ENCODE assay signal across 27 cellular contexts in the genomic region with DNA sequence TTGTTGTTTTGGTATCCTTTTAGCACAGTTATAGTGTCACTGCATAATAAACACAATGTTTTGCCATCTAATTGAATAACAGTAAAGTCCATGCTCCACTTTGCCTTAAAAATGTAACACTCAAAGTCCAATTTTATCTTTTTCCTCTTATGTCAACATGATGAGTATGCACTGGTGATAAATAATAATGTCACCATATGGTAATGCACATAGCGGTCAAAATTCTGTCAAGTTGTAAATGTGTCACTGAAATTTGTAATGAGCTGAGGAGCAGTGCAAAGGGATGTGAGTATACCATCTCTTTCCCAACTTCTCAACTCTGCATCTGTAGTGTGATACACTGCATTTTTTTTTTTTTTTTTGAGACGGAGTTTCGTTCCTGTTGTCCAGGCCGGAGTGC.
"Had no signal": no experiment of that assay in that cellular context is flagged by ENCODE, and none has a peak within 500 bp of the region (broad histone marks: within the 10 kb centered on the region; RNA-seq: fewer than 3 reads in every experiment).

No MANE protein-coding gene starts in this region.

- H3K4me3 ChIP-seq: left ventricle myocardium inferior, lung, pancreas, prostate gland, skin epidermis, stomach, suprapubic skin, thoracic aorta, tibial artery, upper lobe of right lung, uterus had no signal

- DNase-seq: hypothalamus; immature natural killer cell; left ventricle myocardium inferior; mesendoderm; naive thymus-derived CD4-positive, alpha-beta T cell; nucleus accumbens; pancreas; retina; right cardiac atrium; stimulated activated CD4-positive, alpha-beta T cell treated with anti-CD3 and anti-CD28 coated beads, Interleukin-12 subunit alpha, Interleukin-12 subunit beta, amount 100 ng/mL, for 4 hours; stimulated activated CD4-positive, alpha-beta T cell treated with anti-CD3 and anti-CD28 coated beads, Interleukin-15, amount 100 ng/mL, for 24 hours; stimulated activated CD4-positive, alpha-beta T cell treated with anti-CD3 and anti-CD28 coated beads, Interleukin-2, amount 100 ng/mL, for 24 hours; stimulated activated CD4-positive, alpha-beta T cell treated with anti-CD3 and anti-CD28 coated beads, Interleukin-4, amount 100 ng/mL, for 1 hour; stimulated activated naive B cell treated with anti-CD40 and anti-IgM and Interleukin-4, amounts not matched to agents 10 μg/mL and 1 μg/mL and 100 μg/mL, for 72 hours; stimulated activated naive CD8-positive, alpha-beta T cell treated with anti-CD3 and anti-CD28 coated beads, Interleukin-15, Interleukin-2, amounts not matched to agents 100 U/mL and 50 U/mL, for 24 hours; stomach; tibial artery; upper lobe of right lung; uterus had no signal

- H3K36me3 ChIP-seq: left ventricle myocardium inferior, pancreas, prostate gland, stomach, suprapubic skin, thoracic aorta, tibial artery, upper lobe of right lung, uterus had no signal

- ATAC-seq: naive thymus-derived CD4-positive, alpha-beta T cell; natural killer cell treated with Interleukin-12 subunit alpha and Interleukin-12 subunit beta and Interleukin-15 and Interleukin-18, amount 100 ng/mL, for 72 hours; pancreas; right cardiac atrium; sciatic nerve; stimulated activated naive B cell treated with anti-CD40 and anti-IgM and Interleukin-4, amounts not matched to agents 10 μg/mL and 1 μg/mL and 100 μg/mL, for 72 hours; stimulated activated naive CD8-positive, alpha-beta T cell treated with anti-CD3 and anti-CD28 coated beads, Interleukin-15, Interleukin-2, amounts not matched to agents 100 U/mL and 50 U/mL, for 24 hours; upper lobe of right lung had no signal

- H3K9me3 ChIP-seq: left ventricle myocardium inferior, pancreas, prostate gland, stomach, suprapubic skin, thoracic aorta, tibial artery, upper lobe of right lung, uterus had no signal

- FAIRE-seq: kidney, pancreas had no signal

- H3K27me3 ChIP-seq: pancreas, stomach, suprapubic skin, tibial artery, upper lobe of right lung, uterus had no signal

- H3K4me1 ChIP-seq: left ventricle myocardium inferior, pancreas, prostate gland, stomach, suprapubic skin, tibial artery, upper lobe of right lung, uterus had no signal

- H3K27ac ChIP-seq: left ventricle myocardium inferior, pancreas, prostate gland, skin epidermis, stomach, suprapubic skin, thoracic aorta, tibial artery, upper lobe of right lung, uterus had no signal
